In the genomic region with DNA sequence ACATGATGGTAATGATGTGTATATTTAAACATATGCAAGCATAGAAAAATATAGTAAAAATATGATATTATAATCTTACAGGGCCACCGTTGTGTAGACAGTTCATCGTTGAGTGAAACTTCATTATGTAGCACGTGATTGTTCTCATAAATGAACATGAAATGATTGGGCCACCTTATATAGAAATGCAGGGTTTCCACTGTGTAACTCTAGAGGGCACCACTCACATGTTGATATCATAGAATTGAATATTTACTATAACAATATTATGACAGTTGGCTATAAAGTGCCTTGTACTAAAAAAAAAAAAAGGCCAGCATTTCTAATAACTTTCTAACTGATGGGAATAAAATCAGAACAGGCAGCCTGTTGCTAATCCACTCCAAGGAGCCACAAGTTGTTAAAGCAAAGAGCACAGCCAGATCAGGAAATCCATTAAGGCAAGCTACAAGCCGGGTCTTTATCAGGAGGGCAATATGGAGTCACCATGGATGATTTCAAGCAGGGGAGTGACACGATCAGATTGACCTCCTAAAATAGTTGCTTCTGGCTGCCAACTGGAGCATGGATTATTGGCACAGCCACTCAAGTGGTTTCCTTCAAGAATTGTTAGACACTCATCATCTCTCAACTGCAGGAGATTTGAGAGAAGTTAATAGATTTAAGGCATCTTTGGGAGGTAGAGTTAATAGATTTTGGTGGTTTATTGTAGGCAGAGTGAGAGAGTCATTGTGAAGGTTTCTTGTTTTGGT, we compare ENCODE assay signal across 9 cellular contexts. TPM values are rescaled to one million over a fixed set of nuclear protein-coding genes. Genes with fewer than 3 reads are reported as not detected.
DNase-seq lines count a peak whose midpoint lies in the region; ATAC-seq and TF ChIP-seq lines count a peak whose summit lies in the region.
"Had no signal": no experiment of that assay in that cellular context is flagged by ENCODE, and none has a peak within 500 bp of the region (broad histone marks: within the 10 kb centered on the region; RNA-seq: fewer than 3 reads in every experiment).

No MANE protein-coding gene starts in this region.

- peaks cover 5% of the 10 kb centered on the region for H3K9me3 ChIP-seq in CD4-positive, alpha-beta T cell (ENCODE audit: control insufficient read depth, low read length)
- no peaks in the 10 kb centered on the region for H3K9me3 ChIP-seq in WERI-Rb-1 (ENCODE audit: severe bottlenecking)
- no peaks in the 10 kb centered on the region for H3K9me3 ChIP-seq in left lung

- no peak overlapping the region for H3K27ac Mint-ChIP-seq in CD4-positive, alpha-beta T cell

- H3K36me3 ChIP-seq in WERI-Rb-1 = no peaks in the 10 kb centered on the region
- H3K36me3 ChIP-seq in left lung = no peaks in the 10 kb centered on the region

- CTCF ChIA-PET in CD4-positive, alpha-beta T cell (lab: Charles Lee) = no interaction called here

- H3K27me3 ChIP-seq in CD4-positive, alpha-beta T cell (ENCODE audit: control insufficient read depth, insufficient read depth, low read length) = no peaks in the 10 kb centered on the region
- no peaks in the 10 kb centered on the region for H3K27me3 ChIP-seq in WERI-Rb-1 (ENCODE audit: insufficient read depth, low read depth, severe bottlenecking)
- H3K27me3 ChIP-seq in left lung = peaks cover 0 to 7% of the 10 kb centered on the region in 2 donors

- peak; percentile 66 for ATAC-seq in CD4-positive, alpha-beta T cell (ENCODE audit: poor library complexity)
- peak; percentile 57 for ATAC-seq in left lung
- no peak for ATAC-seq in HG02938 (IDR thresholded peaks at IDR 0.05; ENCODE audit: unreplicated experiment)
- ATAC-seq in HG03439 (IDR thresholded peaks at IDR 0.05; ENCODE audit: unreplicated experiment) = no peak
- no peak for ATAC-seq in HG02642 (IDR thresholded peaks at IDR 0.05; ENCODE audit: poor library complexity, unreplicated experiment)

- no peaks in the 10 kb centered on the region for H3K36me3 Mint-ChIP-seq in CD4-positive, alpha-beta T cell (ENCODE audit: low read depth)

- peaks cover 3% of the 10 kb centered on the region for H3K9me3 Mint-ChIP-seq in CD4-positive, alpha-beta T cell

- no peaks in the 10 kb centered on the region for H3K4me1 Mint-ChIP-seq in CD4-positive, alpha-beta T cell (ENCODE audit: low read depth)

- intact Hi-C loops in CD4-positive, alpha-beta T cell (cut with DNase I, micrococcal nuclease) = loop anchor here in 1 of 2 experiments (5.0 kb wide), 1 partner anchor 113 kb away; no protein-coding TSS in a partner anchor
- intact Hi-C loops in left lung (cut with DNase I) = no loop called here

- POLR2A ChIA-PET in CD4-positive, alpha-beta T cell (lab: Charles Lee) = no interaction called here

- no peak for DNase-seq in CD4-positive, alpha-beta T cell
- peak; percentile 15 for DNase-seq in HCEC 1CT
- no peak for DNase-seq in WERI-Rb-1
- no peak for DNase-seq in left lung
- no peak for DNase-seq in NCI-H2081 (lab: John Stamatoyannopoulos, UW)
- DNase-seq: NCI-H187 treated with DMSO at 0.1 percent for 48 hours had no signal

- no peak overlapping the region for H3K4me3 Mint-ChIP-seq in CD4-positive, alpha-beta T cell

- TF ChIP-seq CTCF in CD4-positive, alpha-beta T cell (IDR thresholded peaks at IDR 0.05) = no peak
- TF ChIP-seq CTCF in WERI-Rb-1 (IDR thresholded peaks at IDR 0.05; ENCODE audit: low read depth, low read length) (0 out of 2 replicates have a peak, but pooled peaks have one; percentile 29), left lung (IDR thresholded peaks at IDR 0.05) (peak; percentile 25 to 28)

- no peaks in the 10 kb centered on the region for H3K27me3 Mint-ChIP-seq in CD4-positive, alpha-beta T cell

- no peak overlapping the region for H3K27ac ChIP-seq in CD4-positive, alpha-beta T cell (ENCODE audit: low read depth, low read length)
- H3K27ac ChIP-seq in WERI-Rb-1 = no peak overlapping the region
- no peak overlapping the region for H3K27ac ChIP-seq in left lung

- H3K4me3 ChIP-seq in WERI-Rb-1 (ENCODE audit: low read depth, low read length) (no peak overlapping the region), left lung (no peak overlapping the region)

- no peaks in the 10 kb centered on the region for H3K4me1 ChIP-seq in left lung

RNA-seq across cellular contexts. Expression of gene IL1F10, which starts 16.7 kb away (rescaled TPM):
- not detected for total RNA-seq in CD4-positive, alpha-beta T cell
- total RNA-seq in left lung = not detected

RNA-seq across cellular contexts. Expression of gene IL36RN, which starts 25.4 kb away (rescaled TPM):
- not detected for total RNA-seq in CD4-positive, alpha-beta T cell
- total RNA-seq in left lung = not detected

RNA-seq across cellular contexts. Expression of gene IL36B, which starts 31.8 kb away (rescaled TPM):
- not detected for total RNA-seq in CD4-positive, alpha-beta T cell
- total RNA-seq in left lung = not detected

RNA-seq across cellular contexts. Expression of gene IL1RN, which starts 43.0 kb away (rescaled TPM):
- under 1 TPM; 0.31 to 0.58 TPM for total RNA-seq in CD4-positive, alpha-beta T cell
- 10 to 100 TPM; 28.6 to 67.1 TPM for total RNA-seq in left lung

Comparison
In these comparisons a context has a peak if more than half of its experiments do, and no peak if none do; other contexts are left out.
1. ATAC-seq: peak in CD4-positive, alpha-beta T cell (single experiment) and left lung (single experiment); none in HG02938 (single experiment), HG03439 (single experiment) and HG02642 (single experiment).